8 cellular contexts compared by ENCODE assay signal in genomic region chr3:133927543-133928066, GRCh38. TPM values are rescaled to one million over a fixed set of nuclear protein-coding genes. Genes with fewer than 3 reads are reported as not detected.
DNase-seq lines count a peak whose midpoint lies in the region; ATAC-seq and FAIRE-seq lines count a peak whose summit lies in the region.

No MANE protein-coding gene starts in this region.

- CTCF ChIA-PET in activated naive CD4-positive, alpha-beta T cell treated with anti-CD3 and anti-CD28 coated beads, Interleukin-2, amount 10 ng/mL, durations not matched to agents 7 days and 5 days (lab: Charles Lee), result interaction anchor here (0.7 to 1.6 kb wide), 8 partner anchors 34 to 545 kb away, joined by 3 to 5 read pairs (median 3); no protein-coding TSS in a partner anchor

- ATAC-seq in HG03045 (IDR thresholded peaks at IDR 0.05; ENCODE audit: unreplicated experiment) (peak; percentile 88), left cardiac atrium (peak; percentile 88 to 94)

- H3K4me3 Mint-ChIP-seq in activated naive CD4-positive, alpha-beta T cell treated with anti-CD3 and anti-CD28 coated beads, Interleukin-2, amount 10 ng/mL, durations not matched to agents 7 days and 5 days, result peak overlapping the region; percentile 48

- intact Hi-C loops in left cardiac atrium (cut with DNase I), result loop anchor here (2.0 to 10.0 kb wide), 3 partner anchors 109 to 263 kb away; partner anchors contain the start of gene TOPBP1 (in 1 of the 2)

- no peaks in the 10 kb centered on the region for H3K27me3 ChIP-seq in SJSA1 (replicated peaks)

- peaks cover 19% of the 10 kb centered on the region for H3K4me1 ChIP-seq in SJSA1 (replicated peaks)

- no peak overlapping the region for H3K27ac Mint-ChIP-seq in activated naive CD4-positive, alpha-beta T cell treated with anti-CD3 and anti-CD28 coated beads, Interleukin-2, amount 10 ng/mL, durations not matched to agents 7 days and 5 days

- no peaks in the 10 kb centered on the region for H3K36me3 Mint-ChIP-seq in activated naive CD4-positive, alpha-beta T cell treated with anti-CD3 and anti-CD28 coated beads, Interleukin-2, amount 10 ng/mL, durations not matched to agents 7 days and 5 days

- H3K9me3 ChIP-seq in SJSA1 (replicated peaks), result no peaks in the 10 kb centered on the region

- peaks cover 6% of the 10 kb centered on the region for H3K4me1 Mint-ChIP-seq in activated naive CD4-positive, alpha-beta T cell treated with anti-CD3 and anti-CD28 coated beads, Interleukin-2, amount 10 ng/mL, durations not matched to agents 7 days and 5 days

- no peak for FAIRE-seq in urothelium cell line (lab: Jason Lieb, UNC)

- H3K27ac ChIP-seq in SJSA1, result peak overlapping the region; percentile 82

- peak overlapping the region; percentile 48 for H3K4me3 ChIP-seq in SJSA1

- DNase-seq in NCI-H345 (lab: John Stamatoyannopoulos, UW), result peak; percentile 36
- no peak for DNase-seq in NCI-H345 treated with DMSO at 0.1 percent for 48 hours (lab: John Stamatoyannopoulos, UW; ENCODE audit: unreplicated experiment)
- DNase-seq in SJSA1 (ENCODE audit: low read depth in 1 of 2, low spot score in 2 of 2), result peak; percentile 53 to 66
- DNase-seq in activated naive CD4-positive, alpha-beta T cell treated with anti-CD3 and anti-CD28 coated beads, Interleukin-2, amount 10 ng/mL, durations not matched to agents 7 days and 5 days, result peak; percentile 74
- DNase-seq in left cardiac atrium, result peak; percentile 78
- DNase-seq in putamen (ENCODE audit: low spot score), result peak; percentile 32
- peak; percentile 77 for DNase-seq in urothelium cell line (ENCODE audit: low spot score)

- no peaks in the 10 kb centered on the region for H3K36me3 ChIP-seq in SJSA1

- H3K9me3 Mint-ChIP-seq in activated naive CD4-positive, alpha-beta T cell treated with anti-CD3 and anti-CD28 coated beads, Interleukin-2, amount 10 ng/mL, durations not matched to agents 7 days and 5 days, result no peaks in the 10 kb centered on the region

- peaks cover 51% of the 10 kb centered on the region for H3K27me3 Mint-ChIP-seq in activated naive CD4-positive, alpha-beta T cell treated with anti-CD3 and anti-CD28 coated beads, Interleukin-2, amount 10 ng/mL, durations not matched to agents 7 days and 5 days

RNA-seq across cellular contexts. Expression of gene RAB6B, which starts 31.9 kb away (rescaled TPM):
- 0.06 and 0.18 TPM in 2 replicates for total RNA-seq in SJSA1 (2014; rRNA removed; shearing (Covaris generic))
- total RNA-seq in left cardiac atrium, result 10 to 100 TPM; 41.4 to 41.6 TPM

Comparison
In these comparisons a context has a peak if more than half of its experiments do, and no peak if none do; other contexts are left out.
1. RNA of gene RAB6B, which starts 31.9 kb away (total RNA-seq): 41.4 to 41.6 TPM in left cardiac atrium; 0.06 to 0.18 TPM in SJSA1; every median in the first group is over 10 times any median in the second.